Comparison of ENCODE assay signal across 9 cellular contexts in genomic region chrY:14523881-14524245, GRCh38. TPM values are rescaled to one million over a fixed set of nuclear protein-coding genes. Genes with fewer than 3 reads are reported as not detected.
DNase-seq lines count a peak whose midpoint lies in the region; ATAC-seq and TF ChIP-seq lines count a peak whose summit lies in the region.
"Had no signal": no experiment of that assay in that cellular context is flagged by ENCODE, and none has a peak within 500 bp of the region (broad histone marks: within the 10 kb centered on the region; RNA-seq: fewer than 3 reads in every experiment).

No MANE protein-coding gene starts in this region.

- ATAC-seq in HG03196 (IDR thresholded peaks at IDR 0.05; ENCODE audit: unreplicated experiment): peak; percentile 18

- H3K9ac ChIP-seq in skeletal muscle tissue (ENCODE audit: low read depth in 1 of 3, low read length in 3 of 3): no peak overlapping the region

- peaks cover 0 to 9% (median 2%) of the 10 kb centered on the region in 3 donors for H3K27me3 ChIP-seq in skeletal muscle tissue (ENCODE audit: control insufficient read depth in 3 of 3, insufficient read depth in 3 of 3, low read length in 3 of 3)
- H3K27me3 ChIP-seq: dorsolateral prefrontal cortex had no signal

- H3K36me3 ChIP-seq in skeletal muscle tissue (ENCODE audit: control insufficient read depth in 3 of 3, insufficient read depth in 3 of 3, low read length in 3 of 3): no peaks in the 10 kb centered on the region

- no peak overlapping the region for H3K27ac ChIP-seq in skeletal muscle tissue (ENCODE audit: low read depth, low read length)

- no peaks in the 10 kb centered on the region for H3K36me3 Mint-ChIP-seq in endothelial cell (ENCODE audit: low read depth, unreplicated experiment)
- H3K36me3 Mint-ChIP-seq in CD14-positive monocyte: no peaks in the 10 kb centered on the region

- H3K4me3 Mint-ChIP-seq in endothelial cell (ENCODE audit: unreplicated experiment): peak overlapping the region; percentile 98
- H3K4me3 Mint-ChIP-seq in CD14-positive monocyte: peak overlapping the region in 1 of 2 donors; percentile 75

- TF ChIP-seq CTCF in endothelial cell (IDR thresholded peaks at IDR 0.05; ENCODE audit: unreplicated experiment): no peak
- TF ChIP-seq CTCF in CD14-positive monocyte (IDR thresholded peaks at IDR 0.05): no peak

- H3K4me1 Mint-ChIP-seq in endothelial cell (ENCODE audit: unreplicated experiment) (peaks cover 23% of the 10 kb centered on the region), CD14-positive monocyte (no peaks in the 10 kb centered on the region)

- H3K9me3 ChIP-seq in skeletal muscle tissue (ENCODE audit: control insufficient read depth in 3 of 3, low read length in 3 of 3): no peaks in the 10 kb centered on the region

- DNase-seq in activated CD4-positive, alpha-beta T cell treated with anti-CD3 and anti-CD28 coated beads for 48 hours: peak; percentile 4
- no peak for DNase-seq in activated CD4-positive, alpha-beta T cell treated with anti-CD3 and anti-CD28 coated beads, Interleukin-2, amount 50 U/mL, for 1 hour
- DNase-seq in endothelial cell (ENCODE audit: low spot score) (no peak), RPMI8226 (no peak), CD14-positive monocyte (ENCODE audit: low spot score) (no peak), NCI-H69 (lab: John Stamatoyannopoulos, UW) (no peak)
- DNase-seq: dorsolateral prefrontal cortex had no signal

- peak overlapping the region in 2 of 3 donors; percentile 65 for H3K4me3 ChIP-seq in skeletal muscle tissue (ENCODE audit: low read length in 3 of 3)

- intact Hi-C loops in CD14-positive monocyte (cut with micrococcal nuclease): no loop called here

- no peaks in the 10 kb centered on the region for H3K4me1 ChIP-seq in skeletal muscle tissue (ENCODE audit: control insufficient read depth in 3 of 3, insufficient read depth in 3 of 3, low read length in 3 of 3)

- H3K9me3 Mint-ChIP-seq in endothelial cell (ENCODE audit: unreplicated experiment) (no peaks in the 10 kb centered on the region), CD14-positive monocyte (peaks cover 0 to 8% (median 0%) of the 10 kb centered on the region in 7 donors)

- peak overlapping the region; percentile 52 for H3K27ac Mint-ChIP-seq in endothelial cell (ENCODE audit: unreplicated experiment)
- no peak overlapping the region for H3K27ac Mint-ChIP-seq in CD14-positive monocyte

- H3K27me3 Mint-ChIP-seq in endothelial cell (ENCODE audit: unreplicated experiment) (peaks cover 7% of the 10 kb centered on the region), CD14-positive monocyte (ENCODE audit: low read depth in 3 of 3) (peaks cover 0 to 41% (median 41%) of the 10 kb centered on the region in 3 donors)

RNA-seq across cellular contexts. Expression of gene NLGN4Y, which starts 0.5 kb away (rescaled TPM):
- total RNA-seq in endothelial cell (ENCODE audit: unreplicated experiment) (78.9 TPM), skeletal muscle tissue (9.4 TPM)
- polyA plus RNA-seq in CD14-positive monocyte: not detected
